Comparison of ENCODE assay signal across 20 cellular contexts in the genomic region with DNA sequence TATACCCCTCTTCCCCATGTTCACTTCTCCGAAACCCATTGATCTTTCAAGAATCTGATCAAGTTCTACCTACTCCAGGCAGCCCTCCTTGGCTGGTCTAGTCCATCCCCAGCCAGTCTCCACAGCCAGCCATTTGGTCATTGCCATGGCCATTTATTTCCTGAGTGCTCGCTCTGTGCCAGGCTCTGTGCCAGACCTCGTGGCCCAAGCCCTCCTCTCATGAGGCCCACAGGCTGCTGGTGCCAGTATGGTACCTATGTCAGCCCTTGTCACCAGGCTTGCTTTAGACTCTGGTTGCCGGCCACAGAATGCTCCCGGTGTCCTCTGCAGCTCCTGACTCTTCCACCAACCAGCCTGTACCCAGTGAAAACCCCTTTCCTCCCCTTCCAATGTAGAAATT.
DNase-seq lines count a peak whose midpoint lies in the region; FAIRE-seq and TF ChIP-seq lines count a peak whose summit lies in the region.
"Had no signal": no experiment of that assay in that cellular context is flagged by ENCODE, and none has a peak within 500 bp of the region (broad histone marks: within the 10 kb centered on the region; RNA-seq: fewer than 3 reads in every experiment).

No MANE protein-coding gene starts in this region.

- no peak overlapping the region for H3K9ac ChIP-seq in astrocyte (ENCODE audit: low read length)

- no peaks in the 10 kb centered on the region for H3K9me3 ChIP-seq in astrocyte (ENCODE audit: insufficient read depth, low read depth, low read length)
- H3K9me3 ChIP-seq: A549, BE2C had no signal

- H3K27me3 ChIP-seq in astrocyte (ENCODE audit: insufficient read depth, low read length) (peaks cover 19% of the 10 kb centered on the region), dorsolateral prefrontal cortex (peaks cover 0 to 32% (median 0%) of the 10 kb centered on the region in 45 donors)
- H3K27me3 ChIP-seq: BE2C had no signal

- H3K4me1 ChIP-seq in astrocyte (ENCODE audit: insufficient read depth, low read length), result no peaks in the 10 kb centered on the region
- H3K4me1 ChIP-seq: A549 had no signal

- H3K9me3 Mint-ChIP-seq in astrocyte (ENCODE audit: unreplicated experiment), result no peaks in the 10 kb centered on the region
- no peaks in the 10 kb centered on the region for H3K9me3 Mint-ChIP-seq in neural crest cell
- no peaks in the 10 kb centered on the region for H3K9me3 Mint-ChIP-seq in type B pancreatic cell

- H4K20me1 ChIP-seq in astrocyte (ENCODE audit: insufficient read depth, low read length), result no peaks in the 10 kb centered on the region

- TF ChIP-seq CTCF in astrocyte (IDR thresholded peaks at IDR 0.05; ENCODE audit: insufficient read depth, low read depth, low read length), result no peak
- no peak for TF ChIP-seq CTCF in dorsolateral prefrontal cortex (IDR thresholded peaks at IDR 0.05 in 54 of 56, conservative IDR thresholded peaks at IDR 0.05 in 2 of 56; ENCODE audit: low read depth in 1 of 56, partially characterized antibody in 56 of 56)
- no peak for TF ChIP-seq CTCF in neural crest cell (conservative IDR thresholded peaks at IDR 0.05)
- no peak for TF ChIP-seq CTCF in type B pancreatic cell (conservative IDR thresholded peaks at IDR 0.05)

- no peak overlapping the region for H3K4me2 ChIP-seq in astrocyte (ENCODE audit: low read length)
- H3K4me2 ChIP-seq: A549 had no signal

- no peak overlapping the region for H3K4me3 ChIP-seq in astrocyte (ENCODE audit: insufficient read depth, low read depth, low read length)
- no peak overlapping the region for H3K4me3 ChIP-seq in dorsolateral prefrontal cortex
- H3K4me3 ChIP-seq: A549 had no signal

- no peaks in the 10 kb centered on the region for H3K36me3 ChIP-seq in astrocyte (ENCODE audit: insufficient read depth, low read length)
- H3K36me3 ChIP-seq: BE2C had no signal

- H3K27ac Mint-ChIP-seq in astrocyte (ENCODE audit: unreplicated experiment) (peak overlapping the region; percentile 26), neural crest cell (ENCODE audit: unreplicated experiment) (no peak overlapping the region), type B pancreatic cell (peak overlapping the region; percentile 41)
- H3K27ac Mint-ChIP-seq: CD4-positive, alpha-beta memory T cell had no signal

- H3K79me2 ChIP-seq in astrocyte (ENCODE audit: insufficient read depth, low read length), result no peaks in the 10 kb centered on the region

- H3K4me1 Mint-ChIP-seq in astrocyte (ENCODE audit: low read depth, unreplicated experiment) (no peaks in the 10 kb centered on the region), neural crest cell (peaks cover 44% of the 10 kb centered on the region), type B pancreatic cell (ENCODE audit: unreplicated experiment) (peaks cover 46% of the 10 kb centered on the region)

- H3K27me3 Mint-ChIP-seq in astrocyte (ENCODE audit: low read depth, unreplicated experiment), result peaks cover 77% of the 10 kb centered on the region
- H3K27me3 Mint-ChIP-seq in neural crest cell (ENCODE audit: low read depth), result peaks cover 87% of the 10 kb centered on the region
- peaks cover 79% of the 10 kb centered on the region for H3K27me3 Mint-ChIP-seq in type B pancreatic cell

- no peaks in the 10 kb centered on the region for H3K36me3 Mint-ChIP-seq in astrocyte (ENCODE audit: low read depth, unreplicated experiment)
- H3K36me3 Mint-ChIP-seq in neural crest cell (ENCODE audit: low read depth), result no peaks in the 10 kb centered on the region
- no peaks in the 10 kb centered on the region for H3K36me3 Mint-ChIP-seq in type B pancreatic cell
- H3K36me3 Mint-ChIP-seq: CD4-positive, alpha-beta memory T cell had no signal

- DNase-seq in astrocyte (ENCODE audit: low read depth) (no peak), dorsolateral prefrontal cortex (no peak), neural crest cell (ENCODE audit: low read depth, low spot score) (no peak), type B pancreatic cell (ENCODE audit: extremely low spot score, unreplicated experiment) (no peak), cortex of kidney (lab: John Stamatoyannopoulos, UW) (no peak)
- no peak for DNase-seq in activated CD4-positive, alpha-beta T cell treated with anti-CD3 and anti-CD28 coated beads for 1 hour
- no peak for DNase-seq in activated effector memory CD4-positive, alpha-beta T cell treated with Interleukin-2 at 50 U/mL for 16 hours
- DNase-seq: BE2C; CD4-positive, alpha-beta memory T cell; DMS153; DMS79 treated with DMSO at 0.1 percent for 48 hours; EL; GDM1 had no signal

- no peak overlapping the region for H3K27ac ChIP-seq in astrocyte (ENCODE audit: low read depth, low read length)
- peak overlapping the region in 34 of 59 donors; percentile 3 to 90 (median 60) for H3K27ac ChIP-seq in dorsolateral prefrontal cortex
- H3K27ac ChIP-seq: A549, C4-2B had no signal

- H2AFZ ChIP-seq in astrocyte (ENCODE audit: low read depth, low read length), result no peak overlapping the region

- H3K4me3 Mint-ChIP-seq in astrocyte (ENCODE audit: unreplicated experiment) (no peak overlapping the region), neural crest cell (peak overlapping the region; percentile 62), type B pancreatic cell (peak overlapping the region; percentile 71)

- FAIRE-seq in astrocyte (lab: Jason Lieb, UNC), result no peak
- FAIRE-seq: A549, D721Med, GM12892, H54, HepG2, HTR-8/SVneo had no signal

- intact Hi-C loops in dorsolateral prefrontal cortex (cut with DNase I), result no loop called here
